ENCODE assay signal across 21 cellular contexts in the genomic region with DNA sequence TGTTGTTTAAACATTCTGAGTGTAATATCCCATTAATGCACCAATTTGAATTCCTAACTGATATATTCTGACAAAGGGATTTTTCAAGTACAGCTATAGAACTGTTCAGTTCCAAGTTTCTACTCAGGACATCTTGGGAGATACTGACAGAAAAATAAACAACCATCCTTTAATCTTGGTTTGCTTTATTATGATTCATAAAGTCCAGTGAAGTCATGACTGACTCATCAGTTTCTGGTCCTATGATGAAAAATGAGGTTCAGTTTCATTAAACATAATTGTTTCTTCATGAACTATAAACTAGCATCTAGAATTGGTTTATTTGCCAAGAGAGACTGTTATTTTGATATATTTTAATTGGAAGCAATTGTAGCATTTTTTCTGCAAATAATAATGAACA.
A peak's percentile ranks its signal among the peaks of the same experiment; 100 is the strongest.
DNase-seq lines count a peak whose midpoint lies in the region; ATAC-seq lines count a peak whose summit lies in the region.
"Had no signal": no experiment of that assay in that cellular context is flagged by ENCODE, and none has a peak within 500 bp of the region (broad histone marks: within the 10 kb centered on the region; RNA-seq: fewer than 3 reads in every experiment).

No MANE protein-coding gene starts in this region.

- no peak overlapping the region for H3K27ac ChIP-seq in mesenchymal stem cell (ENCODE audit: low read length, poor library complexity, severe bottlenecking)
- H3K27ac ChIP-seq: neural progenitor cell, uterus had no signal

- no peak overlapping the region for H3K4me3 ChIP-seq in mesenchymal stem cell (ENCODE audit: insufficient read depth in 1 of 2, low read depth in 1 of 2, low read length in 2 of 2)
- H3K4me3 ChIP-seq: mucosa of descending colon, neural progenitor cell, uterus had no signal

- no peak overlapping the region for H2BK12ac ChIP-seq in mesenchymal stem cell (ENCODE audit: low read length in 2 of 2)

- H4K8ac ChIP-seq in mesenchymal stem cell (ENCODE audit: low read length): no peak overlapping the region

- H3K27me3 ChIP-seq in mesenchymal stem cell (ENCODE audit: control insufficient read depth in 1 of 2, insufficient read depth in 1 of 2, low read length in 2 of 2): no peaks in the 10 kb centered on the region
- H3K27me3 ChIP-seq: neural progenitor cell, uterus had no signal

- no peak overlapping the region for H2BK15ac ChIP-seq in mesenchymal stem cell (ENCODE audit: low read depth, poor library complexity, severe bottlenecking)

- no peak overlapping the region for H2AK5ac ChIP-seq in mesenchymal stem cell (ENCODE audit: low read length, severe bottlenecking)

- H3K27me3 Mint-ChIP-seq in T-cell: no peaks in the 10 kb centered on the region
- H3K27me3 Mint-ChIP-seq: activated CD4-positive, alpha-beta memory T cell treated with anti-CD3 and anti-CD28 coated beads, Interleukin-2, amount 10 ng/mL, durations not matched to agents 7 days and 5 days; CD4-positive, CD25-positive, alpha-beta regulatory T cell had no signal

- H3K27ac Mint-ChIP-seq in T-cell: no peak overlapping the region
- H3K27ac Mint-ChIP-seq: activated CD4-positive, alpha-beta memory T cell treated with anti-CD3 and anti-CD28 coated beads, Interleukin-2, amount 10 ng/mL, durations not matched to agents 7 days and 5 days; brain; CD4-positive, CD25-positive, alpha-beta regulatory T cell; neural progenitor cell had no signal

- ATAC-seq in T-cell (replicated peaks in 1 of 4): no peak
- ATAC-seq: mucosa of descending colon had no signal

- no peak overlapping the region for H3K4me3 Mint-ChIP-seq in T-cell
- H3K4me3 Mint-ChIP-seq: activated CD4-positive, alpha-beta memory T cell treated with anti-CD3 and anti-CD28 coated beads, Interleukin-2, amount 10 ng/mL, durations not matched to agents 7 days and 5 days; brain; CD4-positive, CD25-positive, alpha-beta regulatory T cell; neural progenitor cell had no signal

- H4K91ac ChIP-seq in mesenchymal stem cell (ENCODE audit: low read length): no peak overlapping the region

- H2BK120ac ChIP-seq in mesenchymal stem cell (ENCODE audit: low read depth, low read length): no peak overlapping the region

- no peak overlapping the region for H2AFZ ChIP-seq in mesenchymal stem cell (ENCODE audit: low read depth, low read length)
- H2AFZ ChIP-seq: neural progenitor cell had no signal

- no peak overlapping the region for H3K4ac ChIP-seq in mesenchymal stem cell (ENCODE audit: low read depth in 1 of 2, low read length in 2 of 2)

- no peak overlapping the region for H3K14ac ChIP-seq in mesenchymal stem cell (ENCODE audit: low read length in 2 of 2)

- DNase-seq in GM04504 (ENCODE audit: low read depth) (peak; percentile 2), NCI-H460 (ENCODE audit: extremely low read depth, low read depth) (peak; percentile 21), dedifferentiated amniotic fluid mesenchymal stem cell (ENCODE audit: extremely low spot score) (peak; percentile 14), mesenchymal stem cell (peak; percentile 34), NCI-H510A (lab: John Stamatoyannopoulos, UW) (no peak), D341Med (ENCODE audit: low spot score) (no peak), T-cell (no peak)
- no peak for DNase-seq in activated CD4-positive, CD25-positive, alpha-beta regulatory T cell treated with anti-CD3 and anti-CD28 coated beads, Interleukin-2, amount 50 U/mL, for 72 hours
- DNase-seq: activated CD4-positive, alpha-beta memory T cell treated with anti-CD3 and anti-CD28 coated beads, Interleukin-2, amount 10 ng/mL, durations not matched to agents 7 days and 5 days; activated effector memory CD4-positive, alpha-beta T cell treated with anti-CD3 and anti-CD28 coated beads, Interleukin-2, amount 50 U/mL, for 16 hours; CD4-positive, CD25-positive, alpha-beta regulatory T cell; cortex of kidney; hippocampal formation; MM.1S; mucosa of descending colon; NCI-H1436 treated with DMSO at 0.1 percent for 48 hours; NCI-H524 treated with DMSO at 0.1 percent for 48 hours; Right ventricle myocardium superior; uterus had no signal

- H3K18ac ChIP-seq in mesenchymal stem cell (ENCODE audit: low read depth in 1 of 2, low read length in 2 of 2): no peak overlapping the region

- H3K4me2 ChIP-seq in mesenchymal stem cell (ENCODE audit: low read length, poor library complexity, severe bottlenecking): no peak overlapping the region
- H3K4me2 ChIP-seq: neural progenitor cell had no signal

- H3K23ac ChIP-seq in mesenchymal stem cell (ENCODE audit: low read length in 2 of 2): no peak overlapping the region

- POLR2A ChIA-PET in T-cell (lab: Charles Lee): interaction anchor here in 1 of 2 donors (0.6 kb wide), 1 partner anchor 23 kb away, joined by 3 read pairs; no protein-coding TSS in a partner anchor

- H3K4me1 Mint-ChIP-seq in T-cell: no peaks in the 10 kb centered on the region
- H3K4me1 Mint-ChIP-seq: activated CD4-positive, alpha-beta memory T cell treated with anti-CD3 and anti-CD28 coated beads, Interleukin-2, amount 10 ng/mL, durations not matched to agents 7 days and 5 days; brain; CD4-positive, CD25-positive, alpha-beta regulatory T cell had no signal

- no peaks in the 10 kb centered on the region for H3K36me3 Mint-ChIP-seq in T-cell
- H3K36me3 Mint-ChIP-seq: brain; CD4-positive, CD25-positive, alpha-beta regulatory T cell; neural progenitor cell had no signal

- H3K9me3 ChIP-seq in mesenchymal stem cell (ENCODE audit: control insufficient read depth, low read length): peaks cover 5% of the 10 kb centered on the region
- H3K9me3 ChIP-seq: uterus had no signal

- H3K36me3 ChIP-seq in mesenchymal stem cell (ENCODE audit: control insufficient read depth in 1 of 2, insufficient read depth in 2 of 2, low read depth in 1 of 2, low read length in 2 of 2): no peaks in the 10 kb centered on the region
- H3K36me3 ChIP-seq: neural progenitor cell, uterus had no signal

- peaks cover 10 to 20% (median 11%) of the 10 kb centered on the region in 3 donors for H3K9me3 Mint-ChIP-seq in T-cell
- H3K9me3 Mint-ChIP-seq: neural progenitor cell had no signal

- no peak overlapping the region for H3K9ac ChIP-seq in mesenchymal stem cell (ENCODE audit: low read length)
- H3K9ac ChIP-seq: neural progenitor cell had no signal

- H3K4me1 ChIP-seq in mesenchymal stem cell (ENCODE audit: control insufficient read depth, insufficient read depth, low read depth, low read length): peaks cover 1% of the 10 kb centered on the region
- H3K4me1 ChIP-seq: neural progenitor cell, uterus had no signal

- no peak overlapping the region for H2BK5ac ChIP-seq in mesenchymal stem cell (ENCODE audit: low read depth, low read length, poor library complexity, severe bottlenecking)

- CTCF ChIA-PET in T-cell (lab: Charles Lee): no interaction called here

- no peaks in the 10 kb centered on the region for H3K79me1 ChIP-seq in mesenchymal stem cell (replicated peaks; ENCODE audit: low read length, poor library complexity, severe bottlenecking)

Comparison
In these comparisons a context has a peak if more than half of its experiments do, and no peak if none do; other contexts are left out.
1. DNase-seq: peak in GM04504 (single experiment), NCI-H460 (single experiment), dedifferentiated amniotic fluid mesenchymal stem cell (single experiment) and mesenchymal stem cell (single experiment); none in NCI-H510A (single experiment), D341Med (single experiment), T-cell (0 of 34) and activated CD4-positive, CD25-positive, alpha-beta regulatory T cell treated with anti-CD3 and anti-CD28 coated beads, Interleukin-2, amount 50 U/mL, for 72 hours (single experiment).